Comparison of ENCODE assay signal across 11 cellular contexts in the genomic region with DNA sequence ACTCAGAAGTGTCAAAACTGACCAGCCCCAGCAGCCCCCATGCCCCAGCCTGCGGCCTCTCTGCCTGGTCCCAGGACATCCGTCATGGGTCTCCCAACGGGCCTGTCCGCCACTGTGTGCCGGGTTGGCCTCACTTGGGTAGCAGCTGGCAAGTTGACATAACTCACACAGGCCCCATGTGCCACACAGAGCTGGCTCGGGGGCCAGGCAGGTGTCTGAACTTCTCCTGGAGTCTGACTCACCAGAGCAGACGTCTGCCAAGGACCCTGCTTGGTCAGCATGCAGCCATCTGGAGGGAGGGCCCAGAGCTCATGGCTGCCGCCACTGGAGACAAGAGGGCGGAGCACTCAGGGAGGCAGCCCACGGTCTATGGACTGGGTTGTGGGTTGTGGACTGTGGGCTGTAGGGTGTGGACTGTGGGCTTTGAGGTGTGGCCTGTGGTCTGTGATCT. TPM values are rescaled to one million over a fixed set of nuclear protein-coding genes. Genes with fewer than 3 reads are reported as not detected.
A peak's percentile ranks its signal among the peaks of the same experiment; 100 is the strongest.
DNase-seq lines count a peak whose midpoint lies in the region; ATAC-seq, FAIRE-seq and TF ChIP-seq lines count a peak whose summit lies in the region.
"Had no signal": no experiment of that assay in that cellular context is flagged by ENCODE, and none has a peak within 500 bp of the region (broad histone marks: within the 10 kb centered on the region; RNA-seq: fewer than 3 reads in every experiment).

No MANE protein-coding gene starts in this region.

- no peak overlapping the region for H2AFZ ChIP-seq in SK-N-SH (ENCODE audit: low read depth)
- no peak overlapping the region for H2AFZ ChIP-seq in HepG2 (ENCODE audit: low read length)

- peaks cover 13% of the 10 kb centered on the region for H3F3A ChIP-seq in SK-N-SH (replicated peaks; ENCODE audit: insufficient read depth)

- no peaks in the 10 kb centered on the region for H3K27me3 ChIP-seq in SK-N-SH (ENCODE audit: insufficient read depth)
- H3K27me3 ChIP-seq in Panc1 (ENCODE audit: control insufficient read depth, insufficient read depth, low read length) = no peaks in the 10 kb centered on the region
- H3K27me3 ChIP-seq in colonic mucosa = no peaks in the 10 kb centered on the region
- H3K27me3 ChIP-seq in HepG2 (ENCODE audit: control insufficient read depth in 1 of 2, insufficient read depth in 2 of 2, low read length in 2 of 2) = peaks cover 11 to 46% of the 10 kb centered on the region in 2 experiments; a peak in 4 of 5 replicates

- no peaks in the 10 kb centered on the region for H3K9me2 ChIP-seq in SK-N-SH

- no peak for TF ChIP-seq POLR2A in HepG2 (IDR thresholded peaks at IDR 0.05; ENCODE audit: insufficient read depth in 1 of 2, low read depth in 2 of 2, low read length in 2 of 2)

- DNase-seq in SK-N-SH = no peak
- no peak for DNase-seq in Panc1 (ENCODE audit: low read depth, low spot score)
- peak; percentile 81 for DNase-seq in posterior vena cava (ENCODE audit: low spot score)
- no peak for DNase-seq in left lobe of liver (ENCODE audit: low spot score)
- DNase-seq in colonic mucosa = no peak
- no peak for DNase-seq in HepG2 (ENCODE audit: low spot score)
- DNase-seq: NCI-H524 treated with DMSO at 0.1 percent for 48 hours had no signal

- H3K9ac ChIP-seq in SK-N-SH (no peak overlapping the region), colonic mucosa (ENCODE audit: low read depth in 2 of 2, low read length in 2 of 2) (no peak overlapping the region), HepG2 (ENCODE audit: insufficient read depth, low read depth, low read length) (no peak overlapping the region)

- H3K27ac ChIP-seq in SK-N-SH (ENCODE audit: low read depth in 2 of 2, low read length in 1 of 2) (peak overlapping the region; percentile 21 to 82; a peak in 3 of 4 replicates), Panc1 (ENCODE audit: low read length) (no peak overlapping the region), colonic mucosa (no peak overlapping the region), HepG2 (ENCODE audit: extremely low read length, insufficient read depth, low read length) (no peak overlapping the region)

- H3K4me3 ChIP-seq in SK-N-SH (ENCODE audit: low read depth in 2 of 2, low read length in 1 of 2) = peak overlapping the region in 1 of 2 experiments; percentile 51; a peak in 2 of 4 replicates
- peak overlapping the region; percentile 41 to 53 for H3K4me3 ChIP-seq in Panc1 (ENCODE audit: low read depth in 2 of 2, low read length in 2 of 2)
- H3K4me3 ChIP-seq in colonic mucosa = no peak overlapping the region
- H3K4me3 ChIP-seq in HepG2 (replicated peaks in 1 of 3; ENCODE audit: insufficient read depth in 1 of 3, low read depth in 2 of 3, low read length in 3 of 3) = no peak overlapping the region

- in situ Hi-C loops in Panc1 (cut with HindIII; ENCODE audit: low pct_unique_long_range_greater_than_20kb, low sequenced_read_pairs) = no loop called here
- in situ Hi-C loops in HepG2 (cut with HindIII; ENCODE audit: extremely low pct_ligation_motif_present, low pct_unique_long_range_greater_than_20kb) = no loop called here

- FAIRE-seq in HepG2 (lab: Jason Lieb, UNC) = no peak
- FAIRE-seq: H1 had no signal

- peak overlapping the region; percentile 73; the same call in 1 of the 2 replicates for H3K4me2 ChIP-seq in SK-N-SH
- H3K4me2 ChIP-seq in HepG2 (ENCODE audit: low read depth, low read length) = no peak overlapping the region

- H3K4me1 ChIP-seq in SK-N-SH (ENCODE audit: control insufficient read depth in 1 of 2, insufficient read depth in 2 of 2, low read depth in 1 of 2, low read length in 1 of 2) (peaks cover 0 to 35% of the 10 kb centered on the region in 2 experiments; a peak in 1 of 4 replicates), Panc1 (ENCODE audit: control insufficient read depth, insufficient read depth, low read length) (no peaks in the 10 kb centered on the region), colonic mucosa (no peaks in the 10 kb centered on the region), HepG2 (ENCODE audit: insufficient read depth, low read length) (peaks cover 10% of the 10 kb centered on the region)

- H3K79me2 ChIP-seq in SK-N-SH (ENCODE audit: insufficient read depth) (no peaks in the 10 kb centered on the region), HepG2 (ENCODE audit: insufficient read depth, low read length) (no peaks in the 10 kb centered on the region)

- 0% methylated on average over 1 of the region's 10 CpGs for WGBS in SK-N-SH (ENCODE audit: low lambda C conversion rate)
- WGBS in HepG2 (ENCODE audit: low lambda C conversion rate) = 27% methylated on average over 3 of the region's 10 CpGs

- H3K36me3 ChIP-seq in SK-N-SH (replicated peaks in 1 of 2; ENCODE audit: control insufficient read depth in 1 of 2, insufficient read depth in 2 of 2, low read length in 1 of 2) (no peaks in the 10 kb centered on the region), Panc1 (ENCODE audit: control insufficient read depth, insufficient read depth, low read length) (no peaks in the 10 kb centered on the region), colonic mucosa (no peaks in the 10 kb centered on the region), HepG2 (replicated peaks in 1 of 2; ENCODE audit: control insufficient read depth in 1 of 2, insufficient read depth in 2 of 2, low read length in 2 of 2) (no peaks in the 10 kb centered on the region)

- no peaks in the 10 kb centered on the region for H3K9me3 ChIP-seq in SK-N-SH
- H3K9me3 ChIP-seq in Panc1 (ENCODE audit: control insufficient read depth, insufficient read depth, low read depth, low read length) = no peaks in the 10 kb centered on the region
- no peaks in the 10 kb centered on the region for H3K9me3 ChIP-seq in colonic mucosa
- no peaks in the 10 kb centered on the region for H3K9me3 ChIP-seq in HepG2 (ENCODE audit: low read length)

- H4K20me1 ChIP-seq in SK-N-SH (ENCODE audit: insufficient read depth) (no peaks in the 10 kb centered on the region), HepG2 (ENCODE audit: insufficient read depth, low read length) (no peaks in the 10 kb centered on the region)

- no TSS peak for BruUV-seq in Panc1 (replicated peaks; lab: Mats Ljungman, UMichigan)
- BruUV-seq in HepG2 (replicated peaks; lab: Mats Ljungman, UMichigan) = no TSS peak

- no peak for TF ChIP-seq RAD21 in SK-N-SH (IDR thresholded peaks at IDR 0.05; ENCODE audit: low read length)
- TF ChIP-seq RAD21 in HepG2 (CRISPR knock-in tag; IDR thresholded peaks at IDR 0.05) = no peak

- ATAC-seq in SK-N-SH treated with all-trans-retinoic acid at 6 μM for 48 hours (no peak), Panc1 (no peak), esophagus mucosa (peak; percentile 7), left lobe of liver (no peak), HepG2 (no peak)

- intact Hi-C loops in Panc1 (cut with micrococcal nuclease; ENCODE audit: unreplicated experiment) (no loop called here), posterior vena cava (cut with DNase I) (no loop called here), colonic mucosa (cut with DNase I) (no loop called here), HepG2 (cut with micrococcal nuclease; ENCODE audit: unreplicated experiment) (no loop called here)

- CTCF ChIA-PET in SK-N-SH (lab: Yijun Ruan, JAX) = interaction anchor here (0.8 kb wide), 1 partner anchor 75 kb away, joined by 3 read pairs; no protein-coding TSS in a partner anchor
- CTCF ChIA-PET in Panc1 (lab: Charles Lee) = no interaction called here
- CTCF ChIA-PET in HepG2 (lab: Yijun Ruan, JAX; ENCODE audit: low intra/inter-chr PET ratio, low total read pairs) = no interaction called here

- POLR2A ChIA-PET in SK-N-SH (lab: Yijun Ruan, JAX) (no interaction called here), Panc1 (lab: Charles Lee) (no interaction called here), HepG2 (lab: Yijun Ruan, JAX) (no interaction called here)

- TF ChIP-seq CTCF in SK-N-SH (IDR thresholded peaks at IDR 0.05) (no peak), Panc1 (IDR thresholded peaks at IDR 0.05) (no peak), colonic mucosa (IDR thresholded peaks at IDR 0.05) (no peak), HepG2 (CRISPR knock-in tag; IDR thresholded peaks at IDR 0.05) (no peak)

- no peak for TF ChIP-seq EP300 in SK-N-SH (IDR thresholded peaks at IDR 0.05; ENCODE audit: borderline replicate concordance in 1 of 2, low read depth in 1 of 2, low read length in 1 of 2)
- TF ChIP-seq EP300 in HepG2 (IDR thresholded peaks at IDR 0.05; ENCODE audit: low read depth in 2 of 2, low read length in 2 of 2) = no peak
- no peak for TF ChIP-seq EP300 in HepG2 (CRISPR knock-in tag; IDR thresholded peaks at IDR 0.05; ENCODE audit: borderline replicate concordance)

RNA-seq across cellular contexts. Expression of a gene that starts 32.0 kb away (rescaled TPM):
- polyA plus RNA-seq in SK-N-SH (2012; rRNA removed) (10.6 and 14.8 TPM in 2 replicates), HepG2 (2011; rRNA removed) (0.01 TPM in 1 of 2 replicates, not detected in the other)
- polyA plus RNA-seq in SK-N-SH (2012; cell fraction: cytosol; rRNA removed) = 9.5 and 11.0 TPM in 2 replicates
- polyA plus RNA-seq in SK-N-SH (2012; cell fraction: nucleus; rRNA removed) = 12.5 and 12.6 TPM in 2 replicates
- total RNA-seq in Panc1 (2021; ENCODE audit: unreplicated experiment) (26.3 TPM), esophagus mucosa (1.8 TPM), posterior vena cava (10 to 100 TPM; 20.2 to 22.9 TPM), left lobe of liver (5.3 TPM), colonic mucosa (1 to 10 TPM; 3.0 to 4.2 TPM), HepG2 (2016; rRNA removed; fragmentation: Illumina TruSeq; extraction: Trizol) (0.03 TPM in 1 of 2 replicates, not detected in the other)
- 23.6 TPM for polyA plus RNA-seq in Panc1 (2012; ENCODE audit: insufficient read length)
- not detected in 2 replicates for total RNA-seq in HepG2 (2016; cell fraction: cytosol; rRNA removed; fragmentation: Illumina TruSeq; extraction: Trizol; ENCODE audit: low read depth)
- not detected in 2 replicates for total RNA-seq in HepG2 (2016; cell fraction: insoluble cytoplasmic fraction; rRNA removed; fragmentation: Illumina TruSeq; extraction: Trizol)
- not detected in 2 replicates for total RNA-seq in HepG2 (2016; cell fraction: membrane; rRNA removed; fragmentation: Illumina TruSeq; extraction: Trizol)
- not detected in 2 replicates for total RNA-seq in HepG2 (2016; cell fraction: nucleus; rRNA removed; fragmentation: Illumina TruSeq; extraction: Trizol)
- 0.01 and 0.12 TPM in 2 replicates for polyA plus RNA-seq in HepG2 (2011; cell fraction: cytosol; rRNA removed)
- polyA plus RNA-seq in HepG2 (2011; cell fraction: nucleus; rRNA removed) = 0.02 and 0.03 TPM in 2 replicates
- 0.11 TPM in 1 of 2 replicates, not detected in the other for polyA plus RNA-seq in HepG2 (2012)
- not detected in 2 replicates for polyA plus RNA-seq in HepG2 (2016; cell fraction: cytosol; fragmentation: Illumina TruSeq; extraction: Trizol; ENCODE audit: low read depth)
- not detected in 2 replicates for polyA plus RNA-seq in HepG2 (2016; cell fraction: insoluble cytoplasmic fraction; fragmentation: Illumina TruSeq; extraction: Trizol; ENCODE audit: low read depth)
- not detected in 2 replicates for polyA plus RNA-seq in HepG2 (2016; cell fraction: membrane; fragmentation: Illumina TruSeq; extraction: Trizol; ENCODE audit: low read depth)
- polyA plus RNA-seq in HepG2 (2016; cell fraction: nucleus; fragmentation: Illumina TruSeq; extraction: Trizol; ENCODE audit: insufficient read depth, low read depth) = not detected in 2 replicates
- not detected in 2 replicates for polyA minus RNA-seq in HepG2 (2011; rRNA and poly(A)+ RNA removed; ENCODE audit: low replicate concordance)
- polyA minus RNA-seq in HepG2 (2011; cell fraction: cytosol; rRNA and poly(A)+ RNA removed) = not detected in 2 replicates
- 0.12 and 0.13 TPM in 2 replicates for polyA minus RNA-seq in HepG2 (2011; cell fraction: nucleus; rRNA and poly(A)+ RNA removed)

RNA-seq across cellular contexts. Expression of a gene that starts 60.0 kb away (rescaled TPM):
- 0.08 and 0.12 TPM in 2 replicates for polyA plus RNA-seq in SK-N-SH (2012; rRNA removed)
- 0.01 TPM in 2 replicates for polyA plus RNA-seq in SK-N-SH (2012; cell fraction: cytosol; rRNA removed)
- polyA plus RNA-seq in SK-N-SH (2012; cell fraction: nucleus; rRNA removed) = 0.14 and 0.21 TPM in 2 replicates
- total RNA-seq in Panc1 (2021; ENCODE audit: unreplicated experiment) = 1.8 TPM
- polyA plus RNA-seq in Panc1 (2012; ENCODE audit: insufficient read length) = 0.55 TPM
- not detected for total RNA-seq in esophagus mucosa
- total RNA-seq in posterior vena cava = not detected
- total RNA-seq in left lobe of liver = not detected
- total RNA-seq in colonic mucosa = under 1 TPM in 1 of 2 donors, not detected in 1; 0.10 TPM
- total RNA-seq in HepG2 (2016; rRNA removed; fragmentation: Illumina TruSeq; extraction: Trizol) = 0.07 TPM in 1 of 2 replicates, not detected in the other
- total RNA-seq in HepG2 (2016; cell fraction: cytosol; rRNA removed; fragmentation: Illumina TruSeq; extraction: Trizol; ENCODE audit: low read depth) = 0.09 and 0.20 TPM in 2 replicates
- not detected in 2 replicates for total RNA-seq in HepG2 (2016; cell fraction: insoluble cytoplasmic fraction; rRNA removed; fragmentation: Illumina TruSeq; extraction: Trizol)
- total RNA-seq in HepG2 (2016; cell fraction: membrane; rRNA removed; fragmentation: Illumina TruSeq; extraction: Trizol) = 0.06 TPM in 1 of 2 replicates, not detected in the other
- 0.16 and 0.19 TPM in 2 replicates for total RNA-seq in HepG2 (2016; cell fraction: nucleus; rRNA removed; fragmentation: Illumina TruSeq; extraction: Trizol)
- 0.03 and 0.12 TPM in 2 replicates for polyA plus RNA-seq in HepG2 (2011; rRNA removed)
- 0.04 and 0.06 TPM in 2 replicates for polyA plus RNA-seq in HepG2 (2011; cell fraction: cytosol; rRNA removed)
- polyA plus RNA-seq in HepG2 (2011; cell fraction: nucleus; rRNA removed) = 0.21 and 0.24 TPM in 2 replicates
- not detected in 2 replicates for polyA plus RNA-seq in HepG2 (2012)
- 0.03 TPM in 2 replicates for polyA plus RNA-seq in HepG2 (2016; cell fraction: cytosol; fragmentation: Illumina TruSeq; extraction: Trizol; ENCODE audit: low read depth)
- polyA plus RNA-seq in HepG2 (2016; cell fraction: insoluble cytoplasmic fraction; fragmentation: Illumina TruSeq; extraction: Trizol; ENCODE audit: low read depth) = not detected in 2 replicates
- not detected in 2 replicates for polyA plus RNA-seq in HepG2 (2016; cell fraction: membrane; fragmentation: Illumina TruSeq; extraction: Trizol; ENCODE audit: low read depth)
- 0.13 TPM in 1 of 2 replicates, not detected in the other for polyA plus RNA-seq in HepG2 (2016; cell fraction: nucleus; fragmentation: Illumina TruSeq; extraction: Trizol; ENCODE audit: insufficient read depth, low read depth)
- 0.06 TPM in 1 of 2 replicates, not detected in the other for polyA minus RNA-seq in HepG2 (2011; rRNA and poly(A)+ RNA removed; ENCODE audit: low replicate concordance)
- polyA minus RNA-seq in HepG2 (2011; cell fraction: cytosol; rRNA and poly(A)+ RNA removed) = not detected in 2 replicates
- 0.12 and 0.13 TPM in 2 replicates for polyA minus RNA-seq in HepG2 (2011; cell fraction: nucleus; rRNA and poly(A)+ RNA removed)
- total RNA-seq: H1 had no signal
- polyA plus RNA-seq: AG04450 had no signal

Comparison
In these comparisons a context has a peak if more than half of its experiments do, and no peak if none do; other contexts are left out.
1. H3K27ac ChIP-seq: peak in SK-N-SH (2 of 2); none in Panc1 (single experiment), colonic mucosa (single experiment) and HepG2 (single experiment).
2. H3K4me3 ChIP-seq: peak in Panc1 (2 of 2); none in colonic mucosa (single experiment) and HepG2 (0 of 3).